ENCODE assay signal across 1 cellular context in the genomic region with DNA sequence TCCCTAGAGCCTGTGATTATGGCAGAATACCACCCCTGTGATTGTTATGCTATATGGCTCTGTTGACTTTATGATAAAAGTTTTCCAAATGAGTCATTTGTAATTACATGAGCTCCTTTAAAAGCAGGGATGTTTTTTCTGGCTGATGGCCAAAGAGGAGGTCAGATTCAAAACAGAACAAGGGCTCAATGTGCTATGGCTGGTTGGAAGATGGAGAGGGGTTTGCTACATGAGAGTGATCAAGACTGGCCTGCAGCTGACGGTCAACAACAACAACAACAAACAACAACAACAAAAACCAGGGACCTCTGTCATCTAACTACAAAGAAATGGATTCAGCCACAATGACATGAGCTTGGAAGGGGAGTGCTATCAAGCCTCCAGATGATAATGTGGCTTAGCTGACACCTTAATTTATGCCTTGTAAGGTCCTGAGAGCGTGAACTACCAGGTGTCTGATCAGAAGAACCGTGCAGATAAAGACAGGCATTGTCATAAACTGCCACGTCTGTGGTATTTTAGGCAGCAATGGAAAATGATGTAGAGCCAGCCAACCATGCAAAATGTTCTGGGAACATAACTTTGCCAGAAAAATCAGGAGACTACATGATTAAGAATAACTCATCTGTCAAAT.
TF ChIP-seq lines count a peak whose summit lies in the region.

No MANE protein-coding gene starts in this region.

TF ChIP-seq in HepG2, 621 proteins besides CTCF, POLR2A, EP300 and RAD21 (continued from another document):
- TF ChIP-seq SMAD1 (CRISPR knock-in tag; IDR thresholded peaks at IDR 0.05; ENCODE audit: borderline replicate concordance, low read depth), result no peak
- TF ChIP-seq ZNF761 (CRISPR knock-in tag; conservative IDR thresholded peaks at IDR 0.05), result no peak
- TF ChIP-seq FOXO1 (CRISPR knock-in tag; IDR thresholded peaks at IDR 0.05), result peak; percentile 22; the same call in 1 of the 2 replicates
- TF ChIP-seq, protein P1, sequence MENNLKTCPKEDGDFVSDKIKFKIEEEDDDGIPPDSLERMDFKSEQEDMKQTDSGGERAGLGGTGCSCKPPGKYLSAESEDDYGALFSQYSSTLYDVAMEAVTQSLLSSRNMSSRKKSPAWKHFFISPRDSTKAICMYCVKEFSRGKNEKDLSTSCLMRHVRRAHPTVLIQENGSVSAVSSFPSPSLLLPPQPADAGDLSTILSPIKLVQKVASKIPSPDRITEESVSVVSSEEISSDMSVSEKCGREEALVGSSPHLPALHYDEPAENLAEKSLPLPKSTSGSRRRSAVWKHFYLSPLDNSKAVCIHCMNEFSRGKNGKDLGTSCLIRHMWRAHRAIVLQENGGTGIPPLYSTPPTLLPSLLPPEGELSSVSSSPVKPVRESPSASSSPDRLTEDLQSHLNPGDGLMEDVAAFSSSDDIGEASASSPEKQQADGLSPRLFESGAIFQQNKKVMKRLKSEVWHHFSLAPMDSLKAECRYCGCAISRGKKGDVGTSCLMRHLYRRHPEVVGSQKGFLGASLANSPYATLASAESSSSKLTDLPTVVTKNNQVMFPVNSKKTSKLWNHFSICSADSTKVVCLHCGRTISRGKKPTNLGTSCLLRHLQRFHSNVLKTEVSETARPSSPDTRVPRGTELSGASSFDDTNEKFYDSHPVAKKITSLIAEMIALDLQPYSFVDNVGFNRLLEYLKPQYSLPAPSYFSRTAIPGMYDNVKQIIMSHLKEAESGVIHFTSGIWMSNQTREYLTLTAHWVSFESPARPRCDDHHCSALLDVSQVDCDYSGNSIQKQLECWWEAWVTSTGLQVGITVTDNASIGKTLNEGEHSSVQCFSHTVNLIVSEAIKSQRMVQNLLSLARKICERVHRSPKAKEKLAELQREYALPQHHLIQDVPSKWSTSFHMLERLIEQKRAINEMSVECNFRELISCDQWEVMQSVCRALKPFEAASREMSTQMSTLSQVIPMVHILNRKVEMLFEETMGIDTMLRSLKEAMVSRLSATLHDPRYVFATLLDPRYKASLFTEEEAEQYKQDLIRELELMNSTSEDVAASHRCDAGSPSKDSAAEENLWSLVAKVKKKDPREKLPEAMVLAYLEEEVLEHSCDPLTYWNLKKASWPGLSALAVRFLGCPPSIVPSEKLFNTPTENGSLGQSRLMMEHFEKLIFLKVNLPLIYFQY (CRISPR knock-in tag; IDR thresholded peaks at IDR 0.05; ENCODE audit: borderline replicate concordance), result 0 out of 2 replicates have a peak, but pooled peaks have one; percentile 26
- TF ChIP-seq, protein P2, sequence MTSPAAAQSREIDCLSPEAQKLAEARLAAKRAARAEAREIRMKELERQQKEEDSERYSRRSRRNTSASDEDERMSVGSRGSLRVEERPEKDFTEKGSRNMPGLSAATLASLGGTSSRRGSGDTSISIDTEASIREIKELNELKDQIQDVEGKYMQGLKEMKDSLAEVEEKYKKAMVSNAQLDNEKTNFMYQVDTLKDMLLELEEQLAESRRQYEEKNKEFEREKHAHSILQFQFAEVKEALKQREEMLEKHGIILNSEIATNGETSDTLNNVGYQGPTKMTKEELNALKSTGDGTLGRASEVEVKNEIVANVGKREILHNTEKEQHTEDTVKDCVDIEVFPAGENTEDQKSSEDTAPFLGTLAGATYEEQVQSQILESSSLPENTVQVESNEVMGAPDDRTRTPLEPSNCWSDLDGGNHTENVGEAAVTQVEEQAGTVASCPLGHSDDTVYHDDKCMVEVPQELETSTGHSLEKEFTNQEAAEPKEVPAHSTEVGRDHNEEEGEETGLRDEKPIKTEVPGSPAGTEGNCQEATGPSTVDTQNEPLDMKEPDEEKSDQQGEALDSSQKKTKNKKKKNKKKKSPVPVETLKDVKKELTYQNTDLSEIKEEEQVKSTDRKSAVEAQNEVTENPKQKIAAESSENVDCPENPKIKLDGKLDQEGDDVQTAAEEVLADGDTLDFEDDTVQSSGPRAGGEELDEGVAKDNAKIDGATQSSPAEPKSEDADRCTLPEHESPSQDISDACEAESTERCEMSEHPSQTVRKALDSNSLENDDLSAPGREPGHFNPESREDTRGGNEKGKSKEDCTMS (CRISPR knock-in tag; conservative IDR thresholded peaks at IDR 0.05), result no peak
- TF ChIP-seq ZNF629 (CRISPR knock-in tag; conservative IDR thresholded peaks at IDR 0.05), result no peak
- TF ChIP-seq ARNT (IDR thresholded peaks at IDR 0.05), result no peak
- no peak for TF ChIP-seq AGO1 (IDR thresholded peaks at IDR 0.05; ENCODE audit: low read depth, low read length, poor library complexity, severe bottlenecking)
- TF ChIP-seq TBX2 (CRISPR knock-in tag; IDR thresholded peaks at IDR 0.05; ENCODE audit: borderline replicate concordance), result peak; percentile 30; the same call in 1 of the 2 replicates
- TF ChIP-seq, protein P3, sequence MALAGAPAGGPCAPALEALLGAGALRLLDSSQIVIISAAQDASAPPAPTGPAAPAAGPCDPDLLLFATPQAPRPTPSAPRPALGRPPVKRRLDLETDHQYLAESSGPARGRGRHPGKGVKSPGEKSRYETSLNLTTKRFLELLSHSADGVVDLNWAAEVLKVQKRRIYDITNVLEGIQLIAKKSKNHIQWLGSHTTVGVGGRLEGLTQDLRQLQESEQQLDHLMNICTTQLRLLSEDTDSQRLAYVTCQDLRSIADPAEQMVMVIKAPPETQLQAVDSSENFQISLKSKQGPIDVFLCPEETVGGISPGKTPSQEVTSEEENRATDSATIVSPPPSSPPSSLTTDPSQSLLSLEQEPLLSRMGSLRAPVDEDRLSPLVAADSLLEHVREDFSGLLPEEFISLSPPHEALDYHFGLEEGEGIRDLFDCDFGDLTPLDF (CRISPR knock-in tag; IDR thresholded peaks at IDR 0.05), result no peak
- TF ChIP-seq, protein P4, sequence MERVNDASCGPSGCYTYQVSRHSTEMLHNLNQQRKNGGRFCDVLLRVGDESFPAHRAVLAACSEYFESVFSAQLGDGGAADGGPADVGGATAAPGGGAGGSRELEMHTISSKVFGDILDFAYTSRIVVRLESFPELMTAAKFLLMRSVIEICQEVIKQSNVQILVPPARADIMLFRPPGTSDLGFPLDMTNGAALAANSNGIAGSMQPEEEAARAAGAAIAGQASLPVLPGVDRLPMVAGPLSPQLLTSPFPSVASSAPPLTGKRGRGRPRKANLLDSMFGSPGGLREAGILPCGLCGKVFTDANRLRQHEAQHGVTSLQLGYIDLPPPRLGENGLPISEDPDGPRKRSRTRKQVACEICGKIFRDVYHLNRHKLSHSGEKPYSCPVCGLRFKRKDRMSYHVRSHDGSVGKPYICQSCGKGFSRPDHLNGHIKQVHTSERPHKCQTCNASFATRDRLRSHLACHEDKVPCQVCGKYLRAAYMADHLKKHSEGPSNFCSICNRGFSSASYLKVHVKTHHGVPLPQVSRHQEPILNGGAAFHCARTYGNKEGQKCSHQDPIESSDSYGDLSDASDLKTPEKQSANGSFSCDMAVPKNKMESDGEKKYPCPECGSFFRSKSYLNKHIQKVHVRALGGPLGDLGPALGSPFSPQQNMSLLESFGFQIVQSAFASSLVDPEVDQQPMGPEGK (CRISPR knock-in tag; IDR thresholded peaks at IDR 0.05), result no peak
- peak; percentile 18; the same call in 1 of the 2 replicates for TF ChIP-seq YEATS2 (CRISPR knock-in tag; IDR thresholded peaks at IDR 0.05; ENCODE audit: borderline replicate concordance)
- TF ChIP-seq NFYC (CRISPR knock-in tag; IDR thresholded peaks at IDR 0.05), result no peak
- TF ChIP-seq FOXA3 (CRISPR knock-in tag; IDR thresholded peaks at IDR 0.05), result peak; percentile 81
- TF ChIP-seq FOSL1 (CRISPR knock-in tag; IDR thresholded peaks at IDR 0.05; ENCODE audit: borderline replicate concordance), result peak; percentile 68
- no peak for TF ChIP-seq ZFX (CRISPR knock-in tag; IDR thresholded peaks at IDR 0.05; ENCODE audit: low read depth)
- TF ChIP-seq, protein P5, sequence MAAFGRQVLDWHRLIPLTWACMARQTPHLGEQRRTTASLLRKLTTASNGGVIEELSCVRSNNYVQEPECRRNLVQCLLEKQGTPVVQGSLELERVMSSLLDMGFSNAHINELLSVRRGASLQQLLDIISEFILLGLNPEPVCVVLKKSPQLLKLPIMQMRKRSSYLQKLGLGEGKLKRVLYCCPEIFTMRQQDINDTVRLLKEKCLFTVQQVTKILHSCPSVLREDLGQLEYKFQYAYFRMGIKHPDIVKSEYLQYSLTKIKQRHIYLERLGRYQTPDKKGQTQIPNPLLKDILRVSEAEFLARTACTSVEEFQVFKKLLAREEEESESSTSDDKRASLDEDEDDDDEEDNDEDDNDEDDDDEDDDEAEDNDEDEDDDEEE (CRISPR knock-in tag; IDR thresholded peaks at IDR 0.05), result no peak
- TF ChIP-seq FOXA1 (IDR thresholded peaks at IDR 0.05), result no peak
- peak; percentile 59; the same call in 1 of the 2 replicates for TF ChIP-seq FOXA1 (CRISPR knock-in tag; IDR thresholded peaks at IDR 0.05)
- TF ChIP-seq SALL1 (CRISPR knock-in tag; IDR thresholded peaks at IDR 0.05), result peak; percentile 23; the same call in 1 of the 2 replicates
- TF ChIP-seq KDM3A (CRISPR knock-in tag; IDR thresholded peaks at IDR 0.05; ENCODE audit: low read depth), result no peak
- no peak for TF ChIP-seq AKAP8 (CRISPR knock-in tag; IDR thresholded peaks at IDR 0.05)
- TF ChIP-seq ZNF891 (CRISPR knock-in tag; IDR thresholded peaks at IDR 0.05), result no peak
- TF ChIP-seq, protein P6, sequence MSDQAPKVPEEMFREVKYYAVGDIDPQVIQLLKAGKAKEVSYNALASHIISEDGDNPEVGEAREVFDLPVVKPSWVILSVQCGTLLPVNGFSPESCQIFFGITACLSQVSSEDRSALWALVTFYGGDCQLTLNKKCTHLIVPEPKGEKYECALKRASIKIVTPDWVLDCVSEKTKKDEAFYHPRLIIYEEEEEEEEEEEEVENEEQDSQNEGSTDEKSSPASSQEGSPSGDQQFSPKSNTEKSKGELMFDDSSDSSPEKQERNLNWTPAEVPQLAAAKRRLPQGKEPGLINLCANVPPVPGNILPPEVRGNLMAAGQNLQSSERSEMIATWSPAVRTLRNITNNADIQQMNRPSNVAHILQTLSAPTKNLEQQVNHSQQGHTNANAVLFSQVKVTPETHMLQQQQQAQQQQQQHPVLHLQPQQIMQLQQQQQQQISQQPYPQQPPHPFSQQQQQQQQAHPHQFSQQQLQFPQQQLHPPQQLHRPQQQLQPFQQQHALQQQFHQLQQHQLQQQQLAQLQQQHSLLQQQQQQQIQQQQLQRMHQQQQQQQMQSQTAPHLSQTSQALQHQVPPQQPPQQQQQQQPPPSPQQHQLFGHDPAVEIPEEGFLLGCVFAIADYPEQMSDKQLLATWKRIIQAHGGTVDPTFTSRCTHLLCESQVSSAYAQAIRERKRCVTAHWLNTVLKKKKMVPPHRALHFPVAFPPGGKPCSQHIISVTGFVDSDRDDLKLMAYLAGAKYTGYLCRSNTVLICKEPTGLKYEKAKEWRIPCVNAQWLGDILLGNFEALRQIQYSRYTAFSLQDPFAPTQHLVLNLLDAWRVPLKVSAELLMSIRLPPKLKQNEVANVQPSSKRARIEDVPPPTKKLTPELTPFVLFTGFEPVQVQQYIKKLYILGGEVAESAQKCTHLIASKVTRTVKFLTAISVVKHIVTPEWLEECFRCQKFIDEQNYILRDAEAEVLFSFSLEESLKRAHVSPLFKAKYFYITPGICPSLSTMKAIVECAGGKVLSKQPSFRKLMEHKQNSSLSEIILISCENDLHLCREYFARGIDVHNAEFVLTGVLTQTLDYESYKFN (CRISPR knock-in tag; conservative IDR thresholded peaks at IDR 0.05), result peak; percentile 36; the same call in 1 of the 2 replicates
- TF ChIP-seq RXRB (CRISPR knock-in tag; IDR thresholded peaks at IDR 0.05; ENCODE audit: borderline replicate concordance), result peak; percentile 48; the same call in 1 of the 2 replicates
- TF ChIP-seq HNRNPH1 (optimal IDR thresholded peaks at IDR 0.05; ENCODE audit: low read depth, low read length), result no peak
- TF ChIP-seq, protein P7, sequence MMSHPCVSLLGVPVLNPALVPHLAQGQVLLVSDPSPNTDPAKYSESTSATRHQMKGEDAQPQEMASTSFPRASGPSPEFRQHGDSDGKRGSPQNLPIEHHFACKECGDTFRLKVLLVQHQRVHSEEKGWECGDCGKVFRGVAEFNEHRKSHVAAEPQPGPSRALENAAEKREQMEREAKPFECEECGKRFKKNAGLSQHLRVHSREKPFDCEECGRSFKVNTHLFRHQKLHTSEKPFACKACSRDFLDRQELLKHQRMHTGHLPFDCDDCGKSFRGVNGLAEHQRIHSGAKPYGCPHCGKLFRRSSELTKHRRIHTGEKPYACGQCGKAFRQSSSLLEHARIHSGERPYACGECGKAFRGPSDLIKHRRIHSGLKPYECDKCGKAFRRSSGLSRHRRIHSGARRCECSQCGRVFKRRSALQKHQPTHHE (CRISPR knock-in tag; IDR thresholded peaks at IDR 0.05; ENCODE audit: borderline replicate concordance), result no peak
- TF ChIP-seq FOXP1 (IDR thresholded peaks at IDR 0.05), result peak; percentile 76
- peak; percentile 75 for TF ChIP-seq FOXP1 (CRISPR knock-in tag; IDR thresholded peaks at IDR 0.05)
- TF ChIP-seq HHEX (CRISPR knock-in tag; IDR thresholded peaks at IDR 0.05), result no peak
- peak; percentile 59 for TF ChIP-seq SAP130 (CRISPR knock-in tag; IDR thresholded peaks at IDR 0.05; ENCODE audit: low read depth)
- TF ChIP-seq SNAPC2 (CRISPR knock-in tag; IDR thresholded peaks at IDR 0.05), result no peak
- no peak for TF ChIP-seq NR1H2 (CRISPR knock-in tag; IDR thresholded peaks at IDR 0.05; ENCODE audit: borderline replicate concordance, low read depth)
- no peak for TF ChIP-seq ADNP (CRISPR knock-in tag; IDR thresholded peaks at IDR 0.05)
